ENCODE assay signal across 1 cellular context in the genomic region with DNA sequence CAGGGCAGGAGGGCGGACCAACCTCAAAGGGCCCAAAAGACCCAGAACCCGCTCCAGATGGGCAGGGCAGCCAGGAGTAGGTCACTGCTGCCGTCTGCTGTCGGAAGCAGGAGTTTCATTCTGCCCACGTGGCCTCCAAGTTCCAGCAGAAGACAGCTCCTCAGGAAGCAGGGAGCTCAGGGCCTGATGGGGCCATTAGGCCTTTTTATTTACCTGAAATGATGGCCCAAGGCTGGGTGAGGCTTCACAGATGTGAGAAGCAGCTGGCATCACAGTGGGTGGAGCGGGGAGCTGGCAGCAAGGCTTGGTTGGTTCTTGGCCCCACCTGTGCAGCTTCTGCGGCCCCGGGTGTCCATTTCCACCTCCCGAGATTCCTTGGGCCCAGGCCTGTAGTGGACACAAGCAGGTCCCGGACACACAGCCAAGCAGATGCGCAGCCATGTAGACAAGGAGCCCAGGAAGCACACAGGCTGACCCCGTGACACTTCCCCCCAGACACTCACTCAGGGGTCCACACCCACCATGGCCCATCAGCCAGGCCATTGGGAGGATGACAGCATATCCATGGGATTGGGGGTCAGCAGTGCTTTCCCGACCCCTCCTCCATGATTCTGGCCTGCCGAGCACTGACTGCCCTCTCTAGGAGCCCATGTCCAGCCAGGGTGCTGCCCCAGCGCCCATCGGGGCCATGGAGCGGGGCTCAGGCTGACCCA.
TF ChIP-seq lines count a peak whose summit lies in the region.

No MANE protein-coding gene starts in this region.

TF ChIP-seq in HCT116, 20 proteins besides CTCF, POLR2A, EP300 and RAD21 (continued from another document):
- TF ChIP-seq, protein P1, sequence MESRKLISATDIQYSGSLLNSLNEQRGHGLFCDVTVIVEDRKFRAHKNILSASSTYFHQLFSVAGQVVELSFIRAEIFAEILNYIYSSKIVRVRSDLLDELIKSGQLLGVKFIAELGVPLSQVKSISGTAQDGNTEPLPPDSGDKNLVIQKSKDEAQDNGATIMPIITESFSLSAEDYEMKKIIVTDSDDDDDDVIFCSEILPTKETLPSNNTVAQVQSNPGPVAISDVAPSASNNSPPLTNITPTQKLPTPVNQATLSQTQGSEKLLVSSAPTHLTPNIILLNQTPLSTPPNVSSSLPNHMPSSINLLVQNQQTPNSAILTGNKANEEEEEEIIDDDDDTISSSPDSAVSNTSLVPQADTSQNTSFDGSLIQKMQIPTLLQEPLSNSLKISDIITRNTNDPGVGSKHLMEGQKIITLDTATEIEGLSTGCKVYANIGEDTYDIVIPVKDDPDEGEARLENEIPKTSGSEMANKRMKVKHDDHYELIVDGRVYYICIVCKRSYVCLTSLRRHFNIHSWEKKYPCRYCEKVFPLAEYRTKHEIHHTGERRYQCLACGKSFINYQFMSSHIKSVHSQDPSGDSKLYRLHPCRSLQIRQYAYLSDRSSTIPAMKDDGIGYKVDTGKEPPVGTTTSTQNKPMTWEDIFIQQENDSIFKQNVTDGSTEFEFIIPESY (IDR thresholded peaks at IDR 0.05; ENCODE audit: extremely low read depth, insufficient replicate concordance, low read length) = no peak
- TF ChIP-seq TCF7L2 (IDR thresholded peaks at IDR 0.05; ENCODE audit: borderline replicate concordance, extremely low read depth, insufficient read depth, insufficient read length) = no peak
- TF ChIP-seq JUND (IDR thresholded peaks at IDR 0.05) = no peak
- no peak for TF ChIP-seq SRF (IDR thresholded peaks at IDR 0.05; ENCODE audit: low read depth)
